8 cellular contexts compared by ENCODE assay signal in genomic region chr21:30831194-30831765, GRCh38.
DNase-seq lines count a peak whose midpoint lies in the region; ATAC-seq and TF ChIP-seq lines count a peak whose summit lies in the region.

No MANE protein-coding gene starts in this region.

- H3K27ac ChIP-seq in 22Rv1: no peak overlapping the region

- TF ChIP-seq CTCF in 22Rv1 (IDR thresholded peaks at IDR 0.05): peak; percentile 79
- TF ChIP-seq CTCF in GM10266 (IDR thresholded peaks at IDR 0.05; ENCODE audit: control insufficient read depth, insufficient read depth, low read depth, missing control alignments): peak; percentile 42

- no peak for ATAC-seq in GM21423 (IDR thresholded peaks at IDR 0.05; ENCODE audit: unreplicated experiment)

- DNase-seq in GM10266 (ENCODE audit: extremely low spot score): no peak
- DNase-seq in RKO (ENCODE audit: low spot score): peak; percentile 38
- peak; percentile 2 for DNase-seq in effector CD4-positive, alpha-beta T cell
- DNase-seq in stimulated activated CD4-positive, alpha-beta T cell treated with anti-CD3 and anti-CD28 coated beads, Interleukin-1b, Interleukin-23, amount 100 ng/mL, for 48 hours: peak; percentile 41
- DNase-seq in SIG-M5 (lab: John Stamatoyannopoulos, UW): no peak
- no peak for DNase-seq in NCI-H510A (lab: John Stamatoyannopoulos, UW)

Comparison
In these comparisons a context has a peak if more than half of its experiments do, and no peak if none do; other contexts are left out.
1. DNase-seq: peak in RKO (single experiment), effector CD4-positive, alpha-beta T cell (single experiment) and stimulated activated CD4-positive, alpha-beta T cell treated with anti-CD3 and anti-CD28 coated beads, Interleukin-1b, Interleukin-23, amount 100 ng/mL, for 48 hours (single experiment); none in GM10266 (single experiment), SIG-M5 (single experiment) and NCI-H510A (single experiment).